Comparison of ENCODE assay signal across 14 cellular contexts in the genomic region with DNA sequence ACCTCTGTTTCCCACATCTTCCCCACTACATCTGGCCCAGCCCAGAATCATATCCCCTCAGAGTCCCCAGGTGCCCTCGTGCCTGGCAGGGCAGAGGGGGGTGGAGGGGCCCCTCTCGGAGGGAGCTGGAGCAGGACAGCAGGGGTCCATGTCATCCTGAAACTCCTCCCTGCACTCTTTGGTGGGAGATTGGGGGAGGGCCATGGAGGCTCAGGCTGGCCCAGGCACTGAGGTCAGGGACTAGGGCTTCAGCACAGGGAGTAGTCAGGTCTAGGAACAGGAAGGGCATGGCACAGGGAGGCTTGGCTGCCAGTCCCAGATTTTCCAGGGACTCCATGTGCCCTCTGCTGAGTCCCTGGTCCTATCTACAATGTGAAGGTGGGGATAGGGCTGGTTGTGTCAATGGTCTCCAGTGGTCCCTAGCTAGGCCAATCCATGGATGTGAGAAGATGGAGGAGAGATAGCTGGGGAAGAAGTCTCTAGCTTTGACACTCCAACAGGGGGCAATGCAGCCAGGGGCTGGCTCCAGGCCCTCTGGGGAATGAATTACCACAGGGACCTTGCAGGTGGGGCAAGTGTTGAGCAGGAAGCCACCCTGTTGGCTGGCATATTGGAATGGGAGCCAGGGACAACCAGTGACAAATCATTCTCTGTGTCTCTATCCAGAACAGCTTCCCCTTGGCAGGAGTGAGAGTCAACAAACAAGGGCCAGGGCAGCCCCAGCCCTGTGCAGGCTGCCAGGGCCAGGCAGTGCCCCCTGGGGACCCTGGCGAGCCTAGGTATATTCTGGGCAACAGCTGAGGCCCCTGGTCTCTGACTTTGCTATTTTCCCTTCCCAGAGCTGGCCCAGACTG.
"Had no signal": no experiment of that assay in that cellular context is flagged by ENCODE, and none has a peak within 500 bp of the region (broad histone marks: within the 10 kb centered on the region; RNA-seq: fewer than 3 reads in every experiment).

No MANE protein-coding gene starts in this region.

- H3K27me3 ChIP-seq: gastroesophageal sphincter, hepatocyte, upper lobe of right lung had no signal

- H3K36me3 ChIP-seq: breast epithelium, gastroesophageal sphincter, thoracic aorta, upper lobe of right lung had no signal

- H3K4me3 ChIP-seq: breast epithelium, gastroesophageal sphincter, hepatocyte, thoracic aorta, upper lobe of right lung had no signal

- ATAC-seq: gastroesophageal sphincter; stimulated activated effector memory CD8-positive, alpha-beta T cell treated with anti-CD3 and anti-CD28 coated beads, Interleukin-12 subunit alpha, Interleukin-12 subunit beta, amount 100 ng/mL, for 72 hours; upper lobe of right lung had no signal

- H3K4me1 ChIP-seq: breast epithelium, upper lobe of right lung had no signal

- H3K9me3 ChIP-seq: breast epithelium, gastroesophageal sphincter, thoracic aorta, upper lobe of right lung had no signal

- DNase-seq: activated CD4-positive, alpha-beta T cell treated with anti-CD3 and anti-CD28 coated beads, Interleukin-2, amount 10 ng/mL, durations not matched to agents 7 days and 5 days; activated naive CD4-positive, alpha-beta T cell; activated T-cell treated with anti-CD3 and anti-CD28 coated beads for 4 hours; dermis blood vessel endothelial cell; islet precursor cell; mesendoderm; stimulated activated CD4-positive, alpha-beta T cell treated with anti-CD3 and anti-CD28 coated beads, Interleukin-12 subunit alpha, Interleukin-12 subunit beta, amount 100 ng/mL, for 4 hours; stimulated activated CD4-positive, alpha-beta T cell treated with anti-CD3 and anti-CD28 coated beads, Interleukin-2, amount 100 ng/mL, for 24 hours; upper lobe of right lung had no signal

- H3K27ac ChIP-seq: breast epithelium, gastroesophageal sphincter, hepatocyte, thoracic aorta, upper lobe of right lung had no signal
